Comparison of ENCODE assay signal across 1 cellular context in the genomic region with DNA sequence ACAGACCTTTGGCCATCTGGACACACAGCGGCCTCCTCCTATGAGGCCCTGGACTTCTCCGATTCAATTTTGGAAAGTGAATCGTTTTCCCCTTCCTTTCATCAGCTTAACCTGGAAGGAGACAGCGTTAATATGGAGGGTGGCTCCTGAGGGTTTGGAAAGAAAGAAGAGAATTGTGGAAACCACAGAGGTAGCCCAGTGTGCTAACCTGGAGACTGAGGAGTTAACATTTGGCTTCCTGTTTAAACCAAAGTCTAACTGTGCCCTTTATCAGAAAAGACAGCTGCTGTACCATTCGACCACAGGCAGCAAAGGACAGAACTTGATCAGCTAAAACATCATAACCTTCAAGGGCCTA.
TF ChIP-seq lines count a peak whose summit lies in the region.

No MANE protein-coding gene starts in this region.

TF ChIP-seq in K562, 482 proteins besides CTCF, POLR2A, EP300 and RAD21 (continued from another document and continues in another):
- TF ChIP-seq, protein P1, sequence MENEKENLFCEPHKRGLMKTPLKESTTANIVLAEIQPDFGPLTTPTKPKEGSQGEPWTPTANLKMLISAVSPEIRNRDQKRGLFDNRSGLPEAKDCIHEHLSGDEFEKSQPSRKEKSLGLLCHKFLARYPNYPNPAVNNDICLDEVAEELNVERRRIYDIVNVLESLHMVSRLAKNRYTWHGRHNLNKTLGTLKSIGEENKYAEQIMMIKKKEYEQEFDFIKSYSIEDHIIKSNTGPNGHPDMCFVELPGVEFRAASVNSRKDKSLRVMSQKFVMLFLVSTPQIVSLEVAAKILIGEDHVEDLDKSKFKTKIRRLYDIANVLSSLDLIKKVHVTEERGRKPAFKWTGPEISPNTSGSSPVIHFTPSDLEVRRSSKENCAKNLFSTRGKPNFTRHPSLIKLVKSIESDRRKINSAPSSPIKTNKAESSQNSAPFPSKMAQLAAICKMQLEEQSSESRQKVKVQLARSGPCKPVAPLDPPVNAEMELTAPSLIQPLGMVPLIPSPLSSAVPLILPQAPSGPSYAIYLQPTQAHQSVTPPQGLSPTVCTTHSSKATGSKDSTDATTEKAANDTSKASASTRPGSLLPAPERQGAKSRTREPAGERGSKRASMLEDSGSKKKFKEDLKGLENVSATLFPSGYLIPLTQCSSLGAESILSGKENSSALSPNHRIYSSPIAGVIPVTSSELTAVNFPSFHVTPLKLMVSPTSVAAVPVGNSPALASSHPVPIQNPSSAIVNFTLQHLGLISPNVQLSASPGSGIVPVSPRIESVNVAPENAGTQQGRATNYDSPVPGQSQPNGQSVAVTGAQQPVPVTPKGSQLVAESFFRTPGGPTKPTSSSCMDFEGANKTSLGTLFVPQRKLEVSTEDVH (IDR thresholded peaks at IDR 0.05; ENCODE audit: low read depth, partially characterized antibody): no peak
- peak; percentile 69 for TF ChIP-seq CBFA2T3 (IDR thresholded peaks at IDR 0.05)
- TF ChIP-seq RBM17 (IDR thresholded peaks at IDR 0.05; ENCODE audit: borderline replicate concordance, low read depth, low read length): no peak
- TF ChIP-seq, protein P2, sequence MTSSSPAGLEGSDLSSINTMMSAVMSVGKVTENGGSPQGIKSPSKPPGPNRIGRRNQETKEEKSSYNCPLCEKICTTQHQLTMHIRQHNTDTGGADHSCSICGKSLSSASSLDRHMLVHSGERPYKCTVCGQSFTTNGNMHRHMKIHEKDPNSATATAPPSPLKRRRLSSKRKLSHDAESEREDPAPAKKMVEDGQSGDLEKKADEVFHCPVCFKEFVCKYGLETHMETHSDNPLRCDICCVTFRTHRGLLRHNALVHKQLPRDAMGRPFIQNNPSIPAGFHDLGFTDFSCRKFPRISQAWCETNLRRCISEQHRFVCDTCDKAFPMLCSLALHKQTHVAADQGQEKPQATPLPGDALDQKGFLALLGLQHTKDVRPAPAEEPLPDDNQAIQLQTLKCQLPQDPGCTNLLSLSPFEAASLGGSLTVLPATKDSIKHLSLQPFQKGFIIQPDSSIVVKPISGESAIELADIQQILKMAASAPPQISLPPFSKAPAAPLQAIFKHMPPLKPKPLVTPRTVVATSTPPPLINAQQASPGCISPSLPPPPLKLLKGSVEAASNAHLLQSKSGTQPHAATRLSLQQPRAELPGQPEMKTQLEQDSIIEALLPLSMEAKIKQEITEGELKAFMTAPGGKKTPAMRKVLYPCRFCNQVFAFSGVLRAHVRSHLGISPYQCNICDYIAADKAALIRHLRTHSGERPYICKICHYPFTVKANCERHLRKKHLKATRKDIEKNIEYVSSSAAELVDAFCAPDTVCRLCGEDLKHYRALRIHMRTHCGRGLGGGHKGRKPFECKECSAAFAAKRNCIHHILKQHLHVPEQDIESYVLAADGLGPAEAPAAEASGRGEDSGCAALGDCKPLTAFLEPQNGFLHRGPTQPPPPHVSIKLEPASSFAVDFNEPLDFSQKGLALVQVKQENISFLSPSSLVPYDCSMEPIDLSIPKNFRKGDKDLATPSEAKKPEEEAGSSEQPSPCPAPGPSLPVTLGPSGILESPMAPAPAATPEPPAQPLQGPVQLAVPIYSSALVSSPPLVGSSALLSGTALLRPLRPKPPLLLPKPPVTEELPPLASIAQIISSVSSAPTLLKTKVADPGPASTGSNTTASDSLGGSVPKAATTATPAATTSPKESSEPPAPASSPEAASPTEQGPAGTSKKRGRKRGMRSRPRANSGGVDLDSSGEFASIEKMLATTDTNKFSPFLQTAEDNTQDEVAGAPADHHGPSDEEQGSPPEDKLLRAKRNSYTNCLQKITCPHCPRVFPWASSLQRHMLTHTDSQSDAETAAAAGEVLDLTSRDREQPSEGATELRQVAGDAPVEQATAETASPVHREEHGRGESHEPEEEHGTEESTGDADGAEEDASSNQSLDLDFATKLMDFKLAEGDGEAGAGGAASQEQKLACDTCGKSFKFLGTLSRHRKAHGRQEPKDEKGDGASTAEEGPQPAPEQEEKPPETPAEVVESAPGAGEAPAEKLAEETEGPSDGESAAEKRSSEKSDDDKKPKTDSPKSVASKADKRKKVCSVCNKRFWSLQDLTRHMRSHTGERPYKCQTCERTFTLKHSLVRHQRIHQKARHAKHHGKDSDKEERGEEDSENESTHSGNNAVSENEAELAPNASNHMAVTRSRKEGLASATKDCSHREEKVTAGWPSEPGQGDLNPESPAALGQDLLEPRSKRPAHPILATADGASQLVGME (CRISPR knock-in tag; IDR thresholded peaks at IDR 0.05): no peak
- TF ChIP-seq POLR2AphosphoS2 (IDR thresholded peaks at IDR 0.05; ENCODE audit: low read length): no peak
- no peak for TF ChIP-seq NR2C1 (IDR thresholded peaks at IDR 0.05)
- no peak for TF ChIP-seq NR2C1 (tag; IDR thresholded peaks at IDR 0.05)
- no peak for TF ChIP-seq HDGF (IDR thresholded peaks at IDR 0.05)
- TF ChIP-seq TAL1 (IDR thresholded peaks at IDR 0.05): peak; percentile 46
- no peak for TF ChIP-seq ZBTB8A (IDR thresholded peaks at IDR 0.05; ENCODE audit: partially characterized antibody)
- TF ChIP-seq MTA3 (IDR thresholded peaks at IDR 0.05; ENCODE audit: borderline replicate concordance): no peak
- TF ChIP-seq XRCC3 (IDR thresholded peaks at IDR 0.05): no peak
- TF ChIP-seq, protein P3, sequence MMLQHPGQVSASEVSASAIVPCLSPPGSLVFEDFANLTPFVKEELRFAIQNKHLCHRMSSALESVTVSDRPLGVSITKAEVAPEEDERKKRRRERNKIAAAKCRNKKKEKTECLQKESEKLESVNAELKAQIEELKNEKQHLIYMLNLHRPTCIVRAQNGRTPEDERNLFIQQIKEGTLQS (IDR thresholded peaks at IDR 0.05): no peak
- TF ChIP-seq, protein P3 (CRISPR knock-in tag; conservative IDR thresholded peaks at IDR 0.05): no peak
- TF ChIP-seq NUFIP1 (IDR thresholded peaks at IDR 0.05; ENCODE audit: partially characterized antibody): no peak
- no peak for TF ChIP-seq MCM3 (IDR thresholded peaks at IDR 0.05)
- no peak for TF ChIP-seq RUNX1 (IDR thresholded peaks at IDR 0.05; ENCODE audit: low read depth)
- no peak for TF ChIP-seq FIP1L1 (IDR thresholded peaks at IDR 0.05; ENCODE audit: low read depth, low read length, poor library complexity, severe bottlenecking)
- no peak for TF ChIP-seq CBX2 (IDR thresholded peaks at IDR 0.05; ENCODE audit: insufficient read depth, low read length, poor library complexity, severe bottlenecking)
- no peak for TF ChIP-seq ZNF449 (CRISPR knock-in tag; IDR thresholded peaks at IDR 0.05)
- TF ChIP-seq ARID1B (IDR thresholded peaks at IDR 0.05): peak; percentile 57
- no peak for TF ChIP-seq HNRNPUL1 (IDR thresholded peaks at IDR 0.05; ENCODE audit: low read length)
- TF ChIP-seq, protein P4, sequence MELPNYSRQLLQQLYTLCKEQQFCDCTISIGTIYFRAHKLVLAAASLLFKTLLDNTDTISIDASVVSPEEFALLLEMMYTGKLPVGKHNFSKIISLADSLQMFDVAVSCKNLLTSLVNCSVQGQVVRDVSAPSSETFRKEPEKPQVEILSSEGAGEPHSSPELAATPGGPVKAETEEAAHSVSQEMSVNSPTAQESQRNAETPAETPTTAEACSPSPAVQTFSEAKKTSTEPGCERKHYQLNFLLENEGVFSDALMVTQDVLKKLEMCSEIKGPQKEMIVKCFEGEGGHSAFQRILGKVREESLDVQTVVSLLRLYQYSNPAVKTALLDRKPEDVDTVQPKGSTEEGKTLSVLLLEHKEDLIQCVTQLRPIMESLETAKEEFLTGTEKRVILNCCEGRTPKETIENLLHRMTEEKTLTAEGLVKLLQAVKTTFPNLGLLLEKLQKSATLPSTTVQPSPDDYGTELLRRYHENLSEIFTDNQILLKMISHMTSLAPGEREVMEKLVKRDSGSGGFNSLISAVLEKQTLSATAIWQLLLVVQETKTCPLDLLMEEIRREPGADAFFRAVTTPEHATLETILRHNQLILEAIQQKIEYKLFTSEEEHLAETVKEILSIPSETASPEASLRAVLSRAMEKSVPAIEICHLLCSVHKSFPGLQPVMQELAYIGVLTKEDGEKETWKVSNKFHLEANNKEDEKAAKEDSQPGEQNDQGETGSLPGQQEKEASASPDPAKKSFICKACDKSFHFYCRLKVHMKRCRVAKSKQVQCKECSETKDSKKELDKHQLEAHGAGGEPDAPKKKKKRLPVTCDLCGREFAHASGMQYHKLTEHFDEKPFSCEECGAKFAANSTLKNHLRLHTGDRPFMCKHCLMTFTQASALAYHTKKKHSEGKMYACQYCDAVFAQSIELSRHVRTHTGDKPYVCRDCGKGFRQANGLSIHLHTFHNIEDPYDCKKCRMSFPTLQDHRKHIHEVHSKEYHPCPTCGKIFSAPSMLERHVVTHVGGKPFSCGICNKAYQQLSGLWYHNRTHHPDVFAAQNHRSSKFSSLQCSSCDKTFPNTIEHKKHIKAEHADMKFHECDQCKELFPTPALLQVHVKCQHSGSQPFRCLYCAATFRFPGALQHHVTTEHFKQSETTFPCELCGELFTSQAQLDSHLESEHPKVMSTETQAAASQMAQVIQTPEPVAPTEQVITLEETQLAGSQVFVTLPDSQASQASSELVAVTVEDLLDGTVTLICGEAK (IDR thresholded peaks at IDR 0.05): no peak
- TF ChIP-seq, protein P4 (CRISPR knock-in tag; IDR thresholded peaks at IDR 0.05): no peak
- TF ChIP-seq BRCA1 (IDR thresholded peaks at IDR 0.05): no peak
- TF ChIP-seq BRCA1 (CRISPR knock-in tag; IDR thresholded peaks at IDR 0.05): no peak
- no peak for TF ChIP-seq CBX8 (IDR thresholded peaks at IDR 0.05; ENCODE audit: borderline replicate concordance, extremely low read depth, low read depth, low read length, poor library complexity, severe bottlenecking)
